14 cellular contexts compared by ENCODE assay signal in the genomic region with DNA sequence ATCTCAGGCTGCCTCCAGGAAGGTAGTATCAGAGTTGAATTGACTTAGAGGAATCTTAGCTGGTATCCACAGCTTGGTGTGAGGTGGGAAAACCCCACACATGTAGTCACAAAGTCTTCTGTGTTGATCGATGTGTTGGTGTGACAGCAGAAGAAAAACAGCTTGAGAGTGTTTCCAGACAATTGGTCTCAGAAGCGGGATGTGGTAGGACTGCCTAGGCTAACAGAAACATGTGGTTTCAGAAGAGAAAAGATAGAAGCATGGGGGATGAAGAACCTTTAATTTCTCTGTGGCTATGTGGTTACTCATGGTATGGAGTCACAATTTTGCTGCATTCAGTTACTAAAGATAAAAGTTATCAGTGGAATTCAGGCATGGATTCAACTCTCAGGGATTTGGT.
DNase-seq lines count a peak whose midpoint lies in the region; ATAC-seq, FAIRE-seq and TF ChIP-seq lines count a peak whose summit lies in the region.
"Had no signal": no experiment of that assay in that cellular context is flagged by ENCODE, and none has a peak within 500 bp of the region (broad histone marks: within the 10 kb centered on the region; RNA-seq: fewer than 3 reads in every experiment).

No MANE protein-coding gene starts in this region.

- H3K9me3 ChIP-seq in MM.1S (replicated peaks; ENCODE audit: insufficient read depth, low read length): no peaks in the 10 kb centered on the region
- no peaks in the 10 kb centered on the region for H3K9me3 ChIP-seq in kidney (ENCODE audit: control insufficient read depth in 1 of 2, low read length in 2 of 2)
- H3K9me3 ChIP-seq: mucosa of descending colon, tibial artery had no signal

- H3K4me3 ChIP-seq in MM.1S (ENCODE audit: low read length) (peak overlapping the region; percentile 48), kidney (ENCODE audit: low read length in 2 of 2) (no peak overlapping the region)
- H3K4me3 ChIP-seq: mucosa of descending colon, tibial artery had no signal

- peaks cover 25% of the 10 kb centered on the region for H3F3A ChIP-seq in MM.1S (ENCODE audit: insufficient read depth, low read length)

- H4K20me1 ChIP-seq in MM.1S (ENCODE audit: insufficient read depth, low read length): no peaks in the 10 kb centered on the region

- peak; percentile 49 for ATAC-seq in GM19397 (IDR thresholded peaks at IDR 0.05; ENCODE audit: unreplicated experiment)
- peak; percentile 23 for ATAC-seq in HG03045 (IDR thresholded peaks at IDR 0.05; ENCODE audit: unreplicated experiment)
- ATAC-seq: activated CD4-positive, CD25-positive, alpha-beta regulatory T cell treated with anti-CD3 and anti-CD28 coated beads, Interleukin-2, amount 50 U/mL, for 24 hours; mucosa of descending colon had no signal

- no peaks in the 10 kb centered on the region for H3K27me3 ChIP-seq in MM.1S (replicated peaks; ENCODE audit: insufficient read depth, low read length)
- H3K27me3 ChIP-seq: tibial artery had no signal

- no peaks in the 10 kb centered on the region for H3K9me2 ChIP-seq in MM.1S (replicated peaks; ENCODE audit: insufficient read depth, low read length)

- peak overlapping the region; percentile 61 for H2AFZ ChIP-seq in MM.1S (ENCODE audit: low read length)

- DNase-seq in MM.1S: peak; percentile 61
- peak; percentile 32 for DNase-seq in non-pigmented ciliary epithelial cell (ENCODE audit: low read depth)
- DNase-seq in DMS53 treated with DMSO at 0.1 percent for 48 hours (lab: John Stamatoyannopoulos, UW; ENCODE audit: unreplicated experiment): no peak
- DNase-seq in kidney: no peak
- no peak for DNase-seq in DMS114 treated with DMSO at 0.1 percent for 48 hours (lab: John Stamatoyannopoulos, UW; ENCODE audit: unreplicated experiment)
- DNase-seq in germinal center (ENCODE audit: low spot score): no peak
- DNase-seq: activated T-cell treated with anti-CD3 and anti-CD28 coated beads for 4 hours, dermis blood vessel endothelial cell, H9, mucosa of descending colon, tibial artery had no signal

- peaks cover 18% of the 10 kb centered on the region for H3K4me1 ChIP-seq in MM.1S (ENCODE audit: low read length)
- H3K4me1 ChIP-seq in kidney (ENCODE audit: control insufficient read depth in 1 of 2, insufficient read depth in 1 of 2, low read depth in 1 of 2, low read length in 2 of 2): no peaks in the 10 kb centered on the region
- H3K4me1 ChIP-seq: tibial artery had no signal

- TF ChIP-seq CTCF in MM.1S (IDR thresholded peaks at IDR 0.05; ENCODE audit: low read length): no peak
- no peak for TF ChIP-seq CTCF in kidney (IDR thresholded peaks at IDR 0.05; ENCODE audit: borderline replicate concordance, extremely low read depth, insufficient read depth)

- H3K79me2 ChIP-seq in MM.1S (ENCODE audit: low read length): no peaks in the 10 kb centered on the region

- H3K9ac ChIP-seq in MM.1S (ENCODE audit: low read length): peak overlapping the region; percentile 63
- no peak overlapping the region for H3K9ac ChIP-seq in kidney (ENCODE audit: low read length in 2 of 2)

- FAIRE-seq in kidney (lab: Jason Lieb, UNC): no peak

- H3K27ac ChIP-seq in MM.1S (ENCODE audit: low read length): peak overlapping the region; percentile 99
- no peak overlapping the region for H3K27ac ChIP-seq in kidney (ENCODE audit: low read depth in 2 of 2, low read length in 2 of 2)
- H3K27ac ChIP-seq: tibial artery had no signal

- intact Hi-C loops in kidney (cut with DNase I): no loop called here

- no peaks in the 10 kb centered on the region for H3K36me3 ChIP-seq in MM.1S (replicated peaks; ENCODE audit: insufficient read depth, low read length)
- no peaks in the 10 kb centered on the region for H3K36me3 ChIP-seq in kidney (ENCODE audit: control insufficient read depth in 1 of 2, insufficient read depth in 2 of 2, low read length in 2 of 2)
- H3K36me3 ChIP-seq: tibial artery had no signal

- peak overlapping the region; percentile 79 for H3K4me2 ChIP-seq in MM.1S (ENCODE audit: low read depth, low read length)

Comparison
In these comparisons a context has a peak if more than half of its experiments do, and no peak if none do; other contexts are left out.
1. DNase-seq: peak in MM.1S (single experiment) and non-pigmented ciliary epithelial cell (single experiment); none in DMS53 treated with DMSO at 0.1 percent for 48 hours (single experiment), kidney (single experiment), DMS114 treated with DMSO at 0.1 percent for 48 hours (single experiment) and germinal center (single experiment).